ENCODE assay signal across 8 cellular contexts in genomic region chr19:44093931-44094765, GRCh38. TPM values are rescaled to one million over a fixed set of nuclear protein-coding genes. Genes with fewer than 3 reads are reported as not detected.
DNase-seq lines count a peak whose midpoint lies in the region; ATAC-seq and TF ChIP-seq lines count a peak whose summit lies in the region.

ZNF224 (plus strand) TSS chr19:44094361; CDS start chr19:44097874, 3,513 bp downstream.

- TF ChIP-seq CTCF in C4-2B (conservative IDR thresholded peaks at IDR 0.05), result no peak

- H3K18ac ChIP-seq in mesenchymal stem cell (ENCODE audit: low read depth in 1 of 2, low read length in 2 of 2), result peak within 1 kb of the TSS; percentile 37 to 81

- no peaks in the 10 kb centered on the region for H3K27me3 Mint-ChIP-seq in effector memory CD8-positive, alpha-beta T cell

- peak within 1 kb of the TSS; percentile 70 for H4K8ac ChIP-seq in mesenchymal stem cell (ENCODE audit: low read length)

- WGBS in mesenchymal stem cell, result under 1% methylated on average over 50 of the region's 50 CpGs

- H3K4me1 Mint-ChIP-seq in effector memory CD8-positive, alpha-beta T cell (ENCODE audit: low read depth in 2 of 2), result peaks cover 22 to 25% of the 10 kb centered on the region in 2 donors

- peak within 1 kb of the TSS; percentile 99 for H3K4me3 Mint-ChIP-seq in effector memory CD8-positive, alpha-beta T cell

- peak within 1 kb of the TSS; percentile 91 for H2AFZ ChIP-seq in mesenchymal stem cell (ENCODE audit: low read depth, low read length)

- peaks cover 26% of the 10 kb centered on the region for H3K36me3 Mint-ChIP-seq in effector memory CD8-positive, alpha-beta T cell (ENCODE audit: insufficient read depth)

- H3K36me3 ChIP-seq in mesenchymal stem cell (ENCODE audit: control insufficient read depth in 1 of 2, insufficient read depth in 2 of 2, low read depth in 1 of 2, low read length in 2 of 2), result peaks cover 5 to 27% of the 10 kb centered on the region in 2 experiments

- peak within 1 kb of the TSS; percentile 93 to 95 for H3K27ac Mint-ChIP-seq in effector memory CD8-positive, alpha-beta T cell

- peak within 1 kb of the TSS; percentile 96 for H3K9ac ChIP-seq in mesenchymal stem cell (ENCODE audit: low read length)

- H3K27me3 ChIP-seq in mesenchymal stem cell (ENCODE audit: control insufficient read depth in 1 of 2, insufficient read depth in 1 of 2, low read length in 2 of 2), result no peaks in the 10 kb centered on the region

- H2BK15ac ChIP-seq in mesenchymal stem cell (ENCODE audit: low read depth, poor library complexity, severe bottlenecking), result peak within 1 kb of the TSS; percentile 92

- H3K9me3 ChIP-seq in mesenchymal stem cell (ENCODE audit: control insufficient read depth, low read length), result no peaks in the 10 kb centered on the region

- no peak within 1 kb of the TSS for H3K23ac ChIP-seq in mesenchymal stem cell (ENCODE audit: low read length in 2 of 2)

- peak within 1 kb of the TSS; percentile 83 to 97 for H3K4me3 ChIP-seq in mesenchymal stem cell (ENCODE audit: insufficient read depth in 1 of 2, low read depth in 1 of 2, low read length in 2 of 2)

- peaks cover 21% of the 10 kb centered on the region for H3K79me1 ChIP-seq in mesenchymal stem cell (replicated peaks; ENCODE audit: low read length, poor library complexity, severe bottlenecking)

- DNase-seq in HS-5 (ENCODE audit: low read depth) (peak; percentile 67), NOMO-1 (lab: John Stamatoyannopoulos, UW; ENCODE audit: unreplicated experiment in 2 of 2) (peak; percentile 84 to 86), mesenchymal stem cell (peak; percentile 94)
- peak; percentile 70 to 75 (median 72) for DNase-seq in effector memory CD8-positive, alpha-beta T cell
- peak; percentile 71 for DNase-seq in stimulated activated CD8-positive, alpha-beta memory T cell treated with anti-CD3 and anti-CD28 coated beads, Interleukin-12 subunit alpha, Interleukin-12 subunit beta, amount 100 ng/mL, for 24 hours (ENCODE audit: extremely low read depth)

- no peak within 1 kb of the TSS for H4K91ac ChIP-seq in mesenchymal stem cell (ENCODE audit: low read length)

- H3K4ac ChIP-seq in mesenchymal stem cell (ENCODE audit: low read depth in 1 of 2, low read length in 2 of 2), result peak within 1 kb of the TSS; percentile 31 to 85

- peaks cover 0 to 2% of the 10 kb centered on the region in 2 donors for H3K9me3 Mint-ChIP-seq in effector memory CD8-positive, alpha-beta T cell

- peaks cover 1% of the 10 kb centered on the region for H3K4me1 ChIP-seq in mesenchymal stem cell (ENCODE audit: control insufficient read depth, insufficient read depth, low read depth, low read length)

- no peak within 1 kb of the TSS for H2BK12ac ChIP-seq in mesenchymal stem cell (ENCODE audit: low read length in 2 of 2)

- peak; percentile 75 for ATAC-seq in GM19467 (IDR thresholded peaks at IDR 0.05; ENCODE audit: unreplicated experiment)
- ATAC-seq in effector memory CD8-positive, alpha-beta T cell (replicated peaks), result peak; percentile 85

- peak within 1 kb of the TSS; percentile 25 to 92 for H3K14ac ChIP-seq in mesenchymal stem cell (ENCODE audit: low read length in 2 of 2)

- POLR2A ChIA-PET in activated CD8-positive, alpha-beta memory T cell treated with anti-CD3 and anti-CD28 coated beads for 36 hours (lab: Charles Lee), result interaction anchor here (1.0 kb wide), 1 partner anchor 109 kb away, joined by 3 read pairs; no protein-coding TSS in a partner anchor

- H2BK120ac ChIP-seq in mesenchymal stem cell (ENCODE audit: low read depth, low read length), result peak within 1 kb of the TSS; percentile 49

- H3K4me2 ChIP-seq in mesenchymal stem cell (ENCODE audit: low read length, poor library complexity, severe bottlenecking), result peak within 1 kb of the TSS; percentile 93

- H2BK5ac ChIP-seq in mesenchymal stem cell (ENCODE audit: low read depth, low read length, poor library complexity, severe bottlenecking), result no peak within 1 kb of the TSS

- no peak within 1 kb of the TSS for H2AK5ac ChIP-seq in mesenchymal stem cell (ENCODE audit: low read length, severe bottlenecking)

- CTCF ChIA-PET in activated CD8-positive, alpha-beta memory T cell treated with anti-CD3 and anti-CD28 coated beads for 36 hours (lab: Charles Lee), result interaction anchor here (1.0 to 1.6 kb wide), 3 partner anchors 8 to 115 kb away, joined by 3 to 6 read pairs (median 3); partner anchors contain the start of gene ZNF226

- H3K27ac ChIP-seq in C4-2B (peak within 1 kb of the TSS; percentile 59), mesenchymal stem cell (ENCODE audit: low read length, poor library complexity, severe bottlenecking) (peak within 1 kb of the TSS; percentile 87)

RNA-seq across cellular contexts. Expression of gene ZNF224, which starts in this region (rescaled TPM):
- 10 to 100 TPM; 11.3 to 13.4 TPM for total RNA-seq in activated CD8-positive, alpha-beta memory T cell treated with anti-CD3 and anti-CD28 coated beads for 36 hours
- 8.2 TPM for polyA plus RNA-seq in mesenchymal stem cell (2013, experiment 1 of 2)
- 8.0 TPM for polyA plus RNA-seq in mesenchymal stem cell (2013, experiment 2 of 2)

Comparison
In these comparisons a context has a peak if more than half of its experiments do, and no peak if none do; other contexts are left out.
1. Peak in every context shown above with its lines: DNase-seq, ATAC-seq, H3K4me3 ChIP-seq and H3K27ac ChIP-seq.